Comparison of ENCODE assay signal across 18 cellular contexts in genomic region chr11:8039530-8040260, GRCh38. TPM values are rescaled to one million over a fixed set of nuclear protein-coding genes. Genes with fewer than 3 reads are reported as not detected.
"Had no signal": no experiment of that assay in that cellular context is flagged by ENCODE, and none has a peak within 500 bp of the region (broad histone marks: within the 10 kb centered on the region; RNA-seq: fewer than 3 reads in every experiment).

No MANE protein-coding gene starts in this region.

- H3K4me3 Mint-ChIP-seq: activated B cell treated with CpG ODN at 0.5 μM for 24 hours; activated CD4-positive, alpha-beta T cell treated with anti-CD3 and anti-CD28 coated beads, Interleukin-2, amount 10 ng/mL, durations not matched to agents 24 days and 14 days; activated CD8-positive, alpha-beta T cell treated with anti-CD3 and anti-CD28 coated beads, Interleukin-2, amount 10 ng/mL, durations not matched to agents 7 days and 5 days; activated naive CD4-positive, alpha-beta T cell treated with anti-CD3 and anti-CD28 coated beads for 36 hours; natural killer cell treated with Interleukin-12 subunit alpha and Interleukin-12 subunit beta and Interleukin-15 and Interleukin-18, amount 100 ng/mL, for 72 hours; T-helper 17 cell had no signal

- H3K4me3 ChIP-seq: cardiac muscle cell, left ventricle myocardium inferior, SJCRH30, transverse colon had no signal

- H3K9me3 Mint-ChIP-seq: activated B cell treated with CpG ODN at 0.5 μM for 24 hours; activated CD4-positive, alpha-beta T cell treated with anti-CD3 and anti-CD28 coated beads, Interleukin-2, amount 10 ng/mL, durations not matched to agents 24 days and 14 days; activated naive CD4-positive, alpha-beta T cell treated with anti-CD3 and anti-CD28 coated beads for 36 hours; natural killer cell treated with Interleukin-12 subunit alpha and Interleukin-12 subunit beta and Interleukin-15 and Interleukin-18, amount 100 ng/mL, for 72 hours had no signal

- H3K9me3 ChIP-seq: left ventricle myocardium inferior, SJCRH30, transverse colon had no signal

- DNase-seq: activated B cell treated with CpG ODN at 0.5 μM for 24 hours; activated CD4-positive, alpha-beta T cell treated with anti-CD3 and anti-CD28 coated beads, Interleukin-2, amount 10 ng/mL, durations not matched to agents 24 days and 14 days; activated CD8-positive, alpha-beta T cell treated with anti-CD3 and anti-CD28 coated beads, Interleukin-2, amount 10 ng/mL, durations not matched to agents 7 days and 5 days; activated naive CD4-positive, alpha-beta T cell treated with anti-CD3 and anti-CD28 coated beads for 36 hours; activated T-cell treated with anti-CD3 and anti-CD28 coated beads for 4 hours; effector CD8-positive, alpha-beta T cell; foreskin fibroblast; hippocampal formation; left ventricle myocardium inferior; mesenchymal stem cell; SJCRH30; T-helper 17 cell; transverse colon had no signal

- H3K36me3 ChIP-seq: cardiac muscle cell, left ventricle myocardium inferior, SJCRH30, transverse colon had no signal

- H3K27me3 ChIP-seq: SJCRH30, transverse colon had no signal

- H3K4me1 Mint-ChIP-seq: activated B cell treated with CpG ODN at 0.5 μM for 24 hours; activated CD4-positive, alpha-beta T cell treated with anti-CD3 and anti-CD28 coated beads, Interleukin-2, amount 10 ng/mL, durations not matched to agents 24 days and 14 days had no signal

- FAIRE-seq: endothelial cell of umbilical vein, TTC549 had no signal

- H3K27ac Mint-ChIP-seq: activated B cell treated with CpG ODN at 0.5 μM for 24 hours; activated CD4-positive, alpha-beta T cell treated with anti-CD3 and anti-CD28 coated beads, Interleukin-2, amount 10 ng/mL, durations not matched to agents 24 days and 14 days; activated CD8-positive, alpha-beta T cell treated with anti-CD3 and anti-CD28 coated beads, Interleukin-2, amount 10 ng/mL, durations not matched to agents 7 days and 5 days; activated naive CD4-positive, alpha-beta T cell treated with anti-CD3 and anti-CD28 coated beads for 36 hours; natural killer cell treated with Interleukin-12 subunit alpha and Interleukin-12 subunit beta and Interleukin-15 and Interleukin-18, amount 100 ng/mL, for 72 hours had no signal

- H3K27ac ChIP-seq: cardiac muscle cell, left ventricle myocardium inferior, SJCRH30, transverse colon had no signal

- ATAC-seq: activated CD8-positive, alpha-beta T cell treated with anti-CD3 and anti-CD28 coated beads, Interleukin-2, amount 10 ng/mL, durations not matched to agents 7 days and 5 days; natural killer cell treated with Interleukin-12 subunit alpha and Interleukin-12 subunit beta and Interleukin-15 and Interleukin-18, amount 100 ng/mL, for 72 hours; sciatic nerve; T-helper 17 cell had no signal

- H3K4me1 ChIP-seq: transverse colon had no signal

RNA-seq across cellular contexts. Expression of gene TUB, which starts 41.3 kb away (rescaled TPM):
- total RNA-seq: activated B cell treated with CpG ODN at 0.5 μM for 24 hours; activated CD8-positive, alpha-beta T cell treated with anti-CD3 and anti-CD28 coated beads, Interleukin-2, amount 10 ng/mL, durations not matched to agents 7 days and 5 days; natural killer cell treated with Interleukin-12 subunit alpha and Interleukin-12 subunit beta and Interleukin-15 and Interleukin-18, amount 100 ng/mL, for 72 hours had no signal
